ENCODE assay signal across 9 cellular contexts in the genomic region with DNA sequence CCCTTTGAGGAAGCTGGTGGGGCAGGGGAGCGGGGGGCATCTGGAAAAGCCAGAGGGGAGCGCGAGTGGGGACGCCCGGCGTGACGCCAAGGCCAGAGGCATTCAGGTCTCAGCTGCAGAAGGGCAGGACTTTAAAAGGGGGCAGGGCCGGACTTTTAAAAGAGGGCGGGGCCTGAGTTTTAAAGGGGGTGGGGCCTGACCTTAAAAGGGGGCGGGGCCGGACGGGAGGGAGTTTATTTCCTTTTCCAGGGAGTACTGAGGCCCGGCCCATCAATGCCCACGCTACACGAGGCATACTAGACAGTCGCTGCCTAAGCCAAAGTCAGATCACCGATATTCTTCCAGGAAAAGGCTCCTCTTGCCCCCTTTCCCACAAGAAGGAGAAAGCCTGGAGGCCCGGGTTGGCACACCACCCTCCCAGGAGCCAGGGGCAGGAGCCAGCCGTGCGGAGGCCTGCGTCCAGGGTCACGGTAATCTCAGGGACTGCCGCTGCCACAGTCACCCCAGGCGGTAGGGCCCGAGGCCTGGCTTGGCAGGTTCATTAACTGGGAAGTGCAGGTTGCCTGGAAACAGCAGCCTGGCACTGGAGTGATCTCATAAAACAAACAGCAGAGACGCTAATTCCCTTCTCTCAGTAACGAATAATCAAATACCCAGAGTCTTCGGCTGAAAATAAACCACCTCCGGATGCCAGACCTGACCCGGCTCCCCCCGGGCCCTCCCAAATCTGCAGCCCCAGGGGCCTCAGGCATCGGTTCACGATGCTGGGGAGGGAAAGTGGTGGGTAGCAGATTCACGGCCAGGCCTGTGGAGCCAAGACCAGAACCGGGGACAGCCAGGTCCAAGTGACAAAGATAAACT.
DNase-seq lines count a peak whose midpoint lies in the region.
"Had no signal": no experiment of that assay in that cellular context is flagged by ENCODE, and none has a peak within 500 bp of the region (broad histone marks: within the 10 kb centered on the region; RNA-seq: fewer than 3 reads in every experiment).

No MANE protein-coding gene starts in this region.

- DNase-seq in AG20443 (ENCODE audit: low spot score) (peak; percentile 55), NCI-H1417 (lab: John Stamatoyannopoulos, UW) (peak; percentile 55 to 95 (median 89)), amygdala (lab: John Stamatoyannopoulos, UW) (peak in 39 of 56 donors; percentile 13 to 77 (median 53)), iPS-NIHi7 (ENCODE audit: extremely low spot score) (peak; percentile 86), superior temporal gyrus (ENCODE audit: extremely low spot score) (no peak), activated gamma-delta T cell treated with Interleukin-2 at 50 U/mL for 16 hours (no peak), KBM-7 (no peak)
- DNase-seq in stimulated activated CD8-positive, alpha-beta memory T cell treated with anti-CD3 and anti-CD28 coated beads, Interleukin-4, amount 100 ng/mL, for 48 hours: peak; percentile 43
- DNase-seq: naive B cell had no signal

- in situ Hi-C loops in KBM-7 (cut with MboI; ENCODE audit: low pct_unique_long_range_greater_than_20kb, low sequenced_read_pairs): no loop called here

Comparison
In these comparisons a context has a peak if more than half of its experiments do, and no peak if none do; other contexts are left out.
1. DNase-seq: peak in AG20443 (single experiment), NCI-H1417 (3 of 3), amygdala (39 of 56), iPS-NIHi7 (single experiment) and stimulated activated CD8-positive, alpha-beta memory T cell treated with anti-CD3 and anti-CD28 coated beads, Interleukin-4, amount 100 ng/mL, for 48 hours (single experiment); none in superior temporal gyrus (single experiment), activated gamma-delta T cell treated with Interleukin-2 at 50 U/mL for 16 hours (single experiment) and KBM-7 (single experiment).